Comparison of ENCODE assay signal across 10 cellular contexts in the genomic region with DNA sequence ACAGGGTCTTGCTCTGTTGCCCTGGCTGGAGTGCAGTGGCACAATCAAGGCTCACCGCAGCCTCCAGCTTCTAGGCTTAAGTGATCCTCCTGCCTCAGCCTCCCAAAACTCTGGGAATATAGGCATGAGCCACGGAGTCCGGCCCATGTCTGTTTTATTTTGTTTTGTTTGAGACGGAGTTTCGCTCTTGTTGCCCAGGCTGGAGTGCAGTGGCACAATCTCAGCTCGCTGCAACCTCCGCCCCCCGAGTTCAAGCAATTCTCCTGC. TPM values are rescaled to one million over a fixed set of nuclear protein-coding genes. Genes with fewer than 3 reads are reported as not detected.
DNase-seq lines count a peak whose midpoint lies in the region; ATAC-seq and TF ChIP-seq lines count a peak whose summit lies in the region.
"Not testable (repeated sequence)": the region's sequence is repeated elsewhere in the genome, so short reads cannot be mapped to it uniquely, and the experiment has no call there.
"Had no signal": no experiment of that assay in that cellular context is flagged by ENCODE, and none has a peak within 500 bp of the region (broad histone marks: within the 10 kb centered on the region; RNA-seq: fewer than 3 reads in every experiment).

No MANE protein-coding gene starts in this region.

- H3K4me1 ChIP-seq in A673 (ENCODE audit: insufficient read depth, low read length, poor library complexity, severe bottlenecking); HAP-1; ectodermal cell (ENCODE audit: control insufficient read depth, insufficient read depth, low read length): not testable (repeated sequence)
- H3K4me1 ChIP-seq in SJSA1 (replicated peaks), result peaks cover 22% of the 10 kb centered on the region

- H3K27me3 Mint-ChIP-seq in natural killer cell (ENCODE audit: low read depth in 2 of 2), result not testable (repeated sequence)

- peaks cover 21 to 29% of the 10 kb centered on the region in 2 donors for H3K4me1 Mint-ChIP-seq in natural killer cell
- H3K4me1 Mint-ChIP-seq in stimulated activated effector memory CD8-positive, alpha-beta T cell treated with anti-CD3 and anti-CD28 coated beads, Interleukin-12 subunit alpha, Interleukin-12 subunit beta, amount 100 ng/mL, for 72 hours, result peaks cover 32% of the 10 kb centered on the region

- not testable (repeated sequence) for H3K27me3 ChIP-seq in A673 (replicated peaks; ENCODE audit: insufficient read depth, low read depth, low read length, poor library complexity); HAP-1 (ENCODE audit: low read depth); SJSA1 (replicated peaks); ectodermal cell (ENCODE audit: control insufficient read depth, insufficient read depth, low read length, poor library complexity, severe bottlenecking)

- TF ChIP-seq CTCF in A673 (conservative IDR thresholded peaks at IDR 0.05; ENCODE audit: low read depth, low read length); natural killer cell (IDR thresholded peaks at IDR 0.05): not testable (repeated sequence)

- H3K9me3 ChIP-seq in A673 (ENCODE audit: low read depth, low read length, poor library complexity, severe bottlenecking); HAP-1; SJSA1 (replicated peaks); ectodermal cell (ENCODE audit: control insufficient read depth, low read length): not testable (repeated sequence)

- in situ Hi-C loops in HAP-1 (cut with MboI; ENCODE audit: low sequenced_read_pairs), result not testable (repeated sequence)

- H3K36me3 ChIP-seq in A673 (ENCODE audit: insufficient read depth, low read length, poor library complexity, severe bottlenecking) (peaks cover 13% of the 10 kb centered on the region), HAP-1 (replicated peaks) (peaks cover 16% of the 10 kb centered on the region), SJSA1 (peaks cover 21% of the 10 kb centered on the region)
- not testable (repeated sequence) for H3K36me3 ChIP-seq in ectodermal cell (ENCODE audit: control insufficient read depth, insufficient read depth, low read length)

- H3K27ac Mint-ChIP-seq in activated naive CD4-positive, alpha-beta T cell treated with anti-CD3 and anti-CD28 coated beads, Interleukin-2, amount 50 U/mL, for 72 hours, result peak overlapping the region; percentile 95 to 98
- peak overlapping the region; percentile 83 to 96 for H3K27ac Mint-ChIP-seq in natural killer cell
- H3K27ac Mint-ChIP-seq in stimulated activated effector memory CD8-positive, alpha-beta T cell treated with anti-CD3 and anti-CD28 coated beads, Interleukin-12 subunit alpha, Interleukin-12 subunit beta, amount 100 ng/mL, for 72 hours, result peak overlapping the region; percentile 96

- H3K36me3 Mint-ChIP-seq in activated naive CD4-positive, alpha-beta T cell treated with anti-CD3 and anti-CD28 coated beads, Interleukin-2, amount 50 U/mL, for 72 hours, result peaks cover 0 to 20% of the 10 kb centered on the region in 2 donors
- H3K36me3 Mint-ChIP-seq in natural killer cell, result not testable (repeated sequence)
- peaks cover 23% of the 10 kb centered on the region for H3K36me3 Mint-ChIP-seq in stimulated activated effector memory CD8-positive, alpha-beta T cell treated with anti-CD3 and anti-CD28 coated beads, Interleukin-12 subunit alpha, Interleukin-12 subunit beta, amount 100 ng/mL, for 72 hours

- ATAC-seq in activated naive CD4-positive, alpha-beta T cell treated with anti-CD3 and anti-CD28 coated beads, Interleukin-2, amount 50 U/mL, for 72 hours; natural killer cell; stimulated activated effector memory CD8-positive, alpha-beta T cell treated with anti-CD3 and anti-CD28 coated beads, Interleukin-12 subunit alpha, Interleukin-12 subunit beta, amount 100 ng/mL, for 72 hours: not testable (repeated sequence)

- H3K9me3 Mint-ChIP-seq in activated naive CD4-positive, alpha-beta T cell treated with anti-CD3 and anti-CD28 coated beads, Interleukin-2, amount 50 U/mL, for 72 hours; natural killer cell; stimulated activated effector memory CD8-positive, alpha-beta T cell treated with anti-CD3 and anti-CD28 coated beads, Interleukin-12 subunit alpha, Interleukin-12 subunit beta, amount 100 ng/mL, for 72 hours: not testable (repeated sequence)

- CTCF ChIA-PET in A673 (lab: Charles Lee), result not testable (repeated sequence)

- 90 to 91% methylated on average over 8 of the region's 8 CpGs for WGBS in ectodermal cell, 2 experiments

- H3K4me3 ChIP-seq in A673 (ENCODE audit: low read depth, low read length, poor library complexity, severe bottlenecking), result peak overlapping the region; percentile 95
- peak overlapping the region; percentile 64 for H3K4me3 ChIP-seq in HAP-1
- H3K4me3 ChIP-seq in SJSA1, result peak overlapping the region; percentile 74
- peak overlapping the region; percentile 75 for H3K4me3 ChIP-seq in ectodermal cell (ENCODE audit: insufficient read depth, low read depth, low read length)
- peak overlapping the region; percentile 66 for H3K4me3 ChIP-seq in iPS-11a (ENCODE audit: low read depth, low read length)

- H3K27ac ChIP-seq in A673 (ENCODE audit: low read depth, low read length, poor library complexity, severe bottlenecking), result peak overlapping the region; percentile 96
- not testable (repeated sequence) for H3K27ac ChIP-seq in SJSA1; ectodermal cell (ENCODE audit: insufficient read depth, low read depth, low read length, poor library complexity, severe bottlenecking)

- intact Hi-C loops in A673 (cut with micrococcal nuclease; ENCODE audit: unreplicated experiment) (loop anchor here (2.0 kb wide), 1 partner anchor 168 kb away; no protein-coding TSS in a partner anchor), natural killer cell (cut with micrococcal nuclease) (loop anchor here (5.0 kb wide), 2 partner anchors 62 to 168 kb away; no protein-coding TSS in a partner anchor)

- H3K4me3 Mint-ChIP-seq in natural killer cell, result peak overlapping the region; percentile 90
- peak overlapping the region; percentile 82 for H3K4me3 Mint-ChIP-seq in stimulated activated effector memory CD8-positive, alpha-beta T cell treated with anti-CD3 and anti-CD28 coated beads, Interleukin-12 subunit alpha, Interleukin-12 subunit beta, amount 100 ng/mL, for 72 hours

- not testable (repeated sequence) for DNase-seq in A673 (ENCODE audit: low spot score); HAP-1 (ENCODE audit: low spot score in 2 of 2); SJSA1 (ENCODE audit: low read depth in 1 of 2, low spot score in 2 of 2); activated naive CD4-positive, alpha-beta T cell treated with anti-CD3 and anti-CD28 coated beads, Interleukin-2, amount 50 U/mL, for 72 hours (ENCODE audit: low spot score in 2 of 2); natural killer cell; stimulated activated effector memory CD8-positive, alpha-beta T cell treated with anti-CD3 and anti-CD28 coated beads, Interleukin-12 subunit alpha, Interleukin-12 subunit beta, amount 100 ng/mL, for 72 hours (ENCODE audit: low spot score in 2 of 2)

- POLR2A ChIA-PET in A673 (lab: Charles Lee; ENCODE audit: low non-redundant PET), result not testable (repeated sequence)

- BruUV-seq in A673 (replicated peaks; lab: Mats Ljungman, UMichigan), result not testable (repeated sequence)

RNA-seq across cellular contexts. Expression of gene ARL2, which starts 0.9 kb away (rescaled TPM):
- total RNA-seq in A673 (2021) (98.9 and 110 TPM in 2 replicates), natural killer cell (10 to 100 TPM; 19.9 to 20.5 (median 20.2) TPM)
- 155 and 222 TPM in 2 replicates for total RNA-seq in SJSA1 (2014; rRNA removed; shearing (Covaris generic))
- total RNA-seq in activated naive CD4-positive, alpha-beta T cell treated with anti-CD3 and anti-CD28 coated beads, Interleukin-2, amount 50 U/mL, for 72 hours, result 10 to 100 TPM; 82.6 to 96.1 TPM
- polyA plus RNA-seq in ectodermal cell (2013, experiment 1 of 4), result 225 TPM
- polyA plus RNA-seq in ectodermal cell (2013, experiment 2 of 4), result 221 TPM
- 236 TPM for polyA plus RNA-seq in ectodermal cell (2013, experiment 3 of 4)
- polyA plus RNA-seq in ectodermal cell (2013, experiment 4 of 4), result 259 TPM

RNA-seq across cellular contexts. Expression of gene SNX15, which starts 12.3 kb away (rescaled TPM):
- total RNA-seq in A673 (2021), result 28.3 and 34.7 TPM in 2 replicates
- total RNA-seq in SJSA1 (2014; rRNA removed; shearing (Covaris generic)), result 35.3 and 36.9 TPM in 2 replicates
- 10 to 100 TPM; 12.5 to 14.5 TPM for total RNA-seq in activated naive CD4-positive, alpha-beta T cell treated with anti-CD3 and anti-CD28 coated beads, Interleukin-2, amount 50 U/mL, for 72 hours
- 27.6 TPM for polyA plus RNA-seq in ectodermal cell (2013, experiment 1 of 4)
- 26.7 TPM for polyA plus RNA-seq in ectodermal cell (2013, experiment 2 of 4)
- 23.8 TPM for polyA plus RNA-seq in ectodermal cell (2013, experiment 3 of 4)
- polyA plus RNA-seq in ectodermal cell (2013, experiment 4 of 4), result 24.7 TPM
- 10 to 100 TPM; 16.9 to 28.1 (median 27.1) TPM for total RNA-seq in natural killer cell

RNA-seq across cellular contexts. Expression of gene BATF2, which starts 18.1 kb away (rescaled TPM):
- total RNA-seq in A673 (2021), result not detected in 2 replicates
- not detected in 2 replicates for total RNA-seq in SJSA1 (2014; rRNA removed; shearing (Covaris generic))
- total RNA-seq in activated naive CD4-positive, alpha-beta T cell treated with anti-CD3 and anti-CD28 coated beads, Interleukin-2, amount 50 U/mL, for 72 hours, result not detected
- polyA plus RNA-seq in ectodermal cell (2013, experiment 1 of 4), result 0.69 TPM
- polyA plus RNA-seq in ectodermal cell (2013, experiment 2 of 4), result 0.92 TPM
- 0.53 TPM for polyA plus RNA-seq in ectodermal cell (2013, experiment 3 of 4)
- 0.89 TPM for polyA plus RNA-seq in ectodermal cell (2013, experiment 4 of 4)
- under 1 TPM in 1 of 3 donors, not detected in 2; 0.30 TPM for total RNA-seq in natural killer cell

RNA-seq across cellular contexts. Expression of gene SAC3D1, which starts 26.1 kb away (rescaled TPM):
- total RNA-seq in A673 (2021) (41.9 and 43.9 TPM in 2 replicates), natural killer cell (1 to 10 TPM; 2.0 to 3.5 (median 2.8) TPM)
- 35.8 and 69.9 TPM in 2 replicates for total RNA-seq in SJSA1 (2014; rRNA removed; shearing (Covaris generic))
- total RNA-seq in activated naive CD4-positive, alpha-beta T cell treated with anti-CD3 and anti-CD28 coated beads, Interleukin-2, amount 50 U/mL, for 72 hours, result 10 to 100 TPM in 1 of 2 donors, 1 to 10 TPM in 1; 8.9 to 33.3 TPM
- polyA plus RNA-seq in ectodermal cell (2013, experiment 1 of 4), result 10.6 TPM
- 9.8 TPM for polyA plus RNA-seq in ectodermal cell (2013, experiment 2 of 4)
- polyA plus RNA-seq in ectodermal cell (2013, experiment 3 of 4), result 13.7 TPM
- 14.5 TPM for polyA plus RNA-seq in ectodermal cell (2013, experiment 4 of 4)

RNA-seq across cellular contexts. Expression of gene MAJIN, which starts 43.0 kb away (rescaled TPM):
- not detected in 2 replicates for total RNA-seq in A673 (2021)
- not detected in 2 replicates for total RNA-seq in SJSA1 (2014; rRNA removed; shearing (Covaris generic))
- total RNA-seq in activated naive CD4-positive, alpha-beta T cell treated with anti-CD3 and anti-CD28 coated beads, Interleukin-2, amount 50 U/mL, for 72 hours, result under 1 TPM in 1 of 2 donors, not detected in 1; 0.45 TPM
- not detected for polyA plus RNA-seq in ectodermal cell (2013, experiment 1 of 4)
- not detected for polyA plus RNA-seq in ectodermal cell (2013, experiment 2 of 4)
- polyA plus RNA-seq in ectodermal cell (2013, experiment 3 of 4), result not detected
- polyA plus RNA-seq in ectodermal cell (2013, experiment 4 of 4), result not detected
- total RNA-seq in natural killer cell, result not detected
- total RNA-seq: G401, left colon had no signal
